ENCODE assay signal across 14 cellular contexts in genomic region chr9:124652994-124653393, GRCh38.
"Had no signal": no experiment of that assay in that cellular context is flagged by ENCODE, and none has a peak within 500 bp of the region (broad histone marks: within the 10 kb centered on the region; RNA-seq: fewer than 3 reads in every experiment).

No MANE protein-coding gene starts in this region.

- H3K4me3 ChIP-seq: esophagus muscularis mucosa, thoracic aorta, uterus had no signal

- H3K27ac Mint-ChIP-seq: activated CD8-positive, alpha-beta memory T cell treated with anti-CD3 and anti-CD28 coated beads, Interleukin-2, amount 10 ng/mL, durations not matched to agents 7 days and 5 days; activated naive CD4-positive, alpha-beta T cell treated with anti-CD3 and anti-CD28 coated beads, Interleukin-2, amount 50 U/mL, for 72 hours; stimulated activated naive CD8-positive, alpha-beta T cell treated with anti-CD3 and anti-CD28 coated beads, Interleukin-15, amount 100 ng/mL, for 72 hours had no signal

- H3K36me3 ChIP-seq: esophagus muscularis mucosa, thoracic aorta, uterus had no signal

- H3K27me3 Mint-ChIP-seq: stimulated activated naive CD8-positive, alpha-beta T cell treated with anti-CD3 and anti-CD28 coated beads, Interleukin-15, amount 100 ng/mL, for 72 hours had no signal

- H3K36me3 Mint-ChIP-seq: activated CD8-positive, alpha-beta memory T cell treated with anti-CD3 and anti-CD28 coated beads, Interleukin-2, amount 10 ng/mL, durations not matched to agents 7 days and 5 days; activated naive CD4-positive, alpha-beta T cell treated with anti-CD3 and anti-CD28 coated beads, Interleukin-2, amount 50 U/mL, for 72 hours; brain had no signal

- DNase-seq: activated CD4-positive, alpha-beta T cell treated with anti-CD3 and anti-CD28 coated beads, Interleukin-2, amount 50 U/mL, for 48 hours; activated CD4-positive, CD25-positive, alpha-beta regulatory T cell treated with anti-CD3 and anti-CD28 coated beads, Interleukin-2, amount 50 U/mL, for 72 hours; activated CD8-positive, alpha-beta memory T cell treated with anti-CD3 and anti-CD28 coated beads, Interleukin-2, amount 10 ng/mL, durations not matched to agents 7 days and 5 days; activated effector memory CD4-positive, alpha-beta T cell treated with anti-CD3 and anti-CD28 coated beads, Interleukin-2, amount 50 U/mL, for 16 hours; activated T-cell treated with anti-CD3 and anti-CD28 coated beads, Interleukin-2, amount 50 U/mL, for 4 hours; dermis blood vessel endothelial cell; stimulated activated CD4-positive, alpha-beta T cell treated with anti-CD3 and anti-CD28 coated beads, Interleukin-4, amount 100 ng/mL, for 1 hour; stimulated activated naive CD8-positive, alpha-beta T cell treated with anti-CD3 and anti-CD28 coated beads, Interleukin-15, amount 100 ng/mL, for 72 hours; T-helper 9 cell; uterus had no signal

- ATAC-seq: activated CD8-positive, alpha-beta memory T cell treated with anti-CD3 and anti-CD28 coated beads, Interleukin-2, amount 10 ng/mL, durations not matched to agents 7 days and 5 days; activated T-cell treated with anti-CD3 and anti-CD28 coated beads, Interleukin-2, amount 50 U/mL, for 4 hours; stimulated activated naive CD8-positive, alpha-beta T cell treated with anti-CD3 and anti-CD28 coated beads, Interleukin-15, amount 100 ng/mL, for 72 hours had no signal

- H3K9me3 Mint-ChIP-seq: activated T-cell treated with anti-CD3 and anti-CD28 coated beads, Interleukin-2, amount 50 U/mL, for 4 hours; brain; stimulated activated naive CD8-positive, alpha-beta T cell treated with anti-CD3 and anti-CD28 coated beads, Interleukin-15, amount 100 ng/mL, for 72 hours had no signal

- H3K9me3 ChIP-seq: esophagus muscularis mucosa, thoracic aorta, uterus had no signal

- H3K27me3 ChIP-seq: esophagus muscularis mucosa, uterus had no signal

- H3K4me1 ChIP-seq: uterus had no signal

- H3K27ac ChIP-seq: thoracic aorta, uterus had no signal

- H3K4me3 Mint-ChIP-seq: activated CD8-positive, alpha-beta memory T cell treated with anti-CD3 and anti-CD28 coated beads, Interleukin-2, amount 10 ng/mL, durations not matched to agents 7 days and 5 days; activated T-cell treated with anti-CD3 and anti-CD28 coated beads, Interleukin-2, amount 50 U/mL, for 4 hours; stimulated activated naive CD8-positive, alpha-beta T cell treated with anti-CD3 and anti-CD28 coated beads, Interleukin-15, amount 100 ng/mL, for 72 hours had no signal
